8 cellular contexts compared by ENCODE assay signal in genomic region chr18:51361130-51361860, GRCh38.
DNase-seq lines count a peak whose midpoint lies in the region; ATAC-seq, FAIRE-seq and TF ChIP-seq lines count a peak whose summit lies in the region.

No MANE protein-coding gene starts in this region.

- no peak for FAIRE-seq in small intestine (lab: Jason Lieb, UNC)

- H3K36me3 Mint-ChIP-seq in stimulated activated effector memory CD8-positive, alpha-beta T cell treated with anti-CD3 and anti-CD28 coated beads, Interleukin-12 subunit alpha, Interleukin-12 subunit beta, amount 100 ng/mL, for 72 hours, result no peaks in the 10 kb centered on the region

- 49 to 69% (median 64%) methylated on average over 6 of the region's 6 CpGs for whole genome bisulfite sequencing in small intestine, 3 donors

- H3K4me3 ChIP-seq in cardiac muscle cell (no peak overlapping the region), right atrium auricular region (no peak overlapping the region), choroid plexus epithelial cell (ENCODE audit: low read depth, low read length) (no peak overlapping the region), small intestine (ENCODE audit: low read depth in 1 of 2, low read length in 2 of 2) (no peak overlapping the region)

- ATAC-seq in stimulated activated effector memory CD8-positive, alpha-beta T cell treated with anti-CD3 and anti-CD28 coated beads, Interleukin-12 subunit alpha, Interleukin-12 subunit beta, amount 100 ng/mL, for 72 hours, result peak; percentile 61

- no peaks in the 10 kb centered on the region for H3K27me3 ChIP-seq in cardiac muscle cell
- no peaks in the 10 kb centered on the region for H3K27me3 ChIP-seq in right atrium auricular region
- no peaks in the 10 kb centered on the region for H3K27me3 ChIP-seq in small intestine (ENCODE audit: control insufficient read depth in 2 of 2, insufficient read depth in 2 of 2, low read length in 2 of 2)

- H3K27ac ChIP-seq in cardiac muscle cell (peak overlapping the region; percentile 78), right atrium auricular region (peak overlapping the region in 1 of 2 donors; percentile 11), small intestine (ENCODE audit: low read depth in 1 of 2, low read length in 1 of 2) (peak overlapping the region in 1 of 2 donors; percentile 61)

- peak; percentile 66 to 82 for DNase-seq in cardiac muscle cell (ENCODE audit: low read depth in 1 of 2, low spot score in 1 of 2)
- no peak for DNase-seq in right atrium auricular region (ENCODE audit: low spot score)
- peak; percentile 11 for DNase-seq in HuH-7 (ENCODE audit: low spot score)
- DNase-seq in choroid plexus epithelial cell (ENCODE audit: low read depth), result peak; percentile 50
- DNase-seq in stimulated activated effector memory CD8-positive, alpha-beta T cell treated with anti-CD3 and anti-CD28 coated beads, Interleukin-12 subunit alpha, Interleukin-12 subunit beta, amount 100 ng/mL, for 72 hours (ENCODE audit: low spot score in 2 of 2), result no peak
- no peak for DNase-seq in germinal center (ENCODE audit: low spot score)
- no peak for DNase-seq in small intestine
- no peak for DNase-seq in activated T-cell treated with anti-CD3 and anti-CD28 coated beads, Interleukin-2, amount 50 U/mL, for 1 hour

- peaks cover 11% of the 10 kb centered on the region for H3K4me1 Mint-ChIP-seq in stimulated activated effector memory CD8-positive, alpha-beta T cell treated with anti-CD3 and anti-CD28 coated beads, Interleukin-12 subunit alpha, Interleukin-12 subunit beta, amount 100 ng/mL, for 72 hours

- H3K4me3 Mint-ChIP-seq in stimulated activated effector memory CD8-positive, alpha-beta T cell treated with anti-CD3 and anti-CD28 coated beads, Interleukin-12 subunit alpha, Interleukin-12 subunit beta, amount 100 ng/mL, for 72 hours, result no peak overlapping the region

- H3K9me3 ChIP-seq in cardiac muscle cell (ENCODE audit: low read depth) (no peaks in the 10 kb centered on the region), right atrium auricular region (no peaks in the 10 kb centered on the region), small intestine (ENCODE audit: control insufficient read depth, low read depth) (no peaks in the 10 kb centered on the region)

- H3K4me1 ChIP-seq in cardiac muscle cell (ENCODE audit: low read depth), result peaks cover 16% of the 10 kb centered on the region
- peaks cover 0 to 9% of the 10 kb centered on the region in 2 donors for H3K4me1 ChIP-seq in right atrium auricular region
- peaks cover 0 to 2% of the 10 kb centered on the region in 2 donors for H3K4me1 ChIP-seq in small intestine (ENCODE audit: control insufficient read depth in 2 of 2, insufficient read depth in 1 of 2, low read depth in 1 of 2, low read length in 1 of 2)

- H3K36me3 ChIP-seq in cardiac muscle cell (no peaks in the 10 kb centered on the region), right atrium auricular region (no peaks in the 10 kb centered on the region), small intestine (ENCODE audit: control insufficient read depth in 2 of 2, insufficient read depth in 2 of 2, low read length in 2 of 2) (no peaks in the 10 kb centered on the region)

- TF ChIP-seq CTCF in cardiac muscle cell (IDR thresholded peaks at IDR 0.05; ENCODE audit: low read depth, low read length) (no peak), right atrium auricular region (IDR thresholded peaks at IDR 0.05) (no peak), choroid plexus epithelial cell (conservative IDR thresholded peaks at IDR 0.05; ENCODE audit: low read depth, low read length) (no peak)

- H3K27ac Mint-ChIP-seq in stimulated activated effector memory CD8-positive, alpha-beta T cell treated with anti-CD3 and anti-CD28 coated beads, Interleukin-12 subunit alpha, Interleukin-12 subunit beta, amount 100 ng/mL, for 72 hours, result no peak overlapping the region

- H3K9me3 Mint-ChIP-seq in stimulated activated effector memory CD8-positive, alpha-beta T cell treated with anti-CD3 and anti-CD28 coated beads, Interleukin-12 subunit alpha, Interleukin-12 subunit beta, amount 100 ng/mL, for 72 hours, result no peaks in the 10 kb centered on the region

Comparison
In these comparisons a context has a peak if more than half of its experiments do, and no peak if none do; other contexts are left out.
1. DNase-seq: peak in cardiac muscle cell (2 of 2), HuH-7 (single experiment) and choroid plexus epithelial cell (single experiment); none in right atrium auricular region (single experiment), stimulated activated effector memory CD8-positive, alpha-beta T cell treated with anti-CD3 and anti-CD28 coated beads, Interleukin-12 subunit alpha, Interleukin-12 subunit beta, amount 100 ng/mL, for 72 hours (0 of 2), germinal center (single experiment), small intestine (single experiment) and activated T-cell treated with anti-CD3 and anti-CD28 coated beads, Interleukin-2, amount 50 U/mL, for 1 hour (single experiment).